11 cellular contexts compared by ENCODE assay signal in the genomic region with DNA sequence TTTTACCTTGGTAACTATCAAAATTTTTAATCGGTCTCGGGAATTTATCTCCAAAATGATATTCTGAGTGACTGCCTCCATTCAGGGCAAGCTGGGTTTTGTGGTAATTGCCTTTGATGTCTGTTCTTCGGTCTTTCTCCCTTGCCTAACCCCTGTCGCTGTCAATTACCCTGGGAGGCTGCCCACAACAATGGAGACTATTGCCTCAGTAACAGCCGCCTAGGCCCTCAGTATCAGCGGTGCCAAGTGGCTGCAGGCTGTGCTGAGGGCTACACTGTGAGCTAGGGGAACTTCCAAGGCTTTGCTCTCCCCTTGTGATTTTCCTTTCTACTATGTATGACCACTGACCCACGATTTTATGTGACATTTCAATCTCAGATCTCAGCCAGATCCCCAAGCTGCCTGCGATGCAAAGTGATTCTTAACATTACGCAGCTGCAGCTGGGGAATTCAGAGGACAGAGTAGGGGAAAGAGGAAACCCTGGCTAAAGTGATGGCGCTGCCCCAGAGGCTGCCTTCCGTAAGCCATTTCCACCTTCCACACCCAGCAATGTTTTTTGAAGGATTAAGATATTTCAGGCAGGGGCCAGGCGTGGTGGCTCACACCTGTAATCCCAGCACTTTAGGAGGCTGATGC. TPM values are rescaled to one million over a fixed set of nuclear protein-coding genes. Genes with fewer than 3 reads are reported as not detected.
DNase-seq lines count a peak whose midpoint lies in the region; ATAC-seq and TF ChIP-seq lines count a peak whose summit lies in the region.
"Had no signal": no experiment of that assay in that cellular context is flagged by ENCODE, and none has a peak within 500 bp of the region (broad histone marks: within the 10 kb centered on the region; RNA-seq: fewer than 3 reads in every experiment).

No MANE protein-coding gene starts in this region.

- H3K79me2 ChIP-seq in ACC112 (ENCODE audit: control insufficient read depth, insufficient read depth, low read length, unreplicated experiment) (no peaks in the 10 kb centered on the region), GM23338 (replicated peaks; ENCODE audit: insufficient read depth) (no peaks in the 10 kb centered on the region)

- H3K9me3 ChIP-seq in testis = no peaks in the 10 kb centered on the region

- no peak for TF ChIP-seq POLR2A in testis (IDR thresholded peaks at IDR 0.05)

- H3K4me3 ChIP-seq in ACC112 (ENCODE audit: low read depth, low read length) = no peak overlapping the region
- H3K4me3 ChIP-seq in GM23338 = 0 out of 2 replicates have a peak overlapping the region, but pooled peaks have one; percentile 9
- H3K4me3 ChIP-seq in testis = no peak overlapping the region

- peak overlapping the region; percentile 39 for H2AFZ ChIP-seq in ACC112 (ENCODE audit: low read length, unreplicated experiment)
- H2AFZ ChIP-seq in GM23338 = peak overlapping the region; percentile 80

- no peaks in the 10 kb centered on the region; the same call in 1 of the 2 replicates for H3F3A ChIP-seq in GM23338 (replicated peaks; ENCODE audit: low read depth)

- no peaks in the 10 kb centered on the region for H3K9me2 ChIP-seq in GM23338 (ENCODE audit: insufficient read depth)

- H3K27ac ChIP-seq in ACC112 (ENCODE audit: low read depth, low read length) = no peak overlapping the region
- H3K27ac ChIP-seq in GM23338 (ENCODE audit: low read depth) = 0 out of 2 replicates have a peak overlapping the region, but pooled peaks have one; percentile 41
- H3K27ac ChIP-seq in testis = no peak overlapping the region

- H3K27me3 Mint-ChIP-seq in GM23338 (ENCODE audit: insufficient read depth, low read depth, poor library complexity) (no peaks in the 10 kb centered on the region), WTC11 (ENCODE audit: low read depth) (no peaks in the 10 kb centered on the region)

- DNase-seq in GM23338 (ENCODE audit: low spot score) (peak; percentile 59), WTC11 (ENCODE audit: low spot score) (peak; percentile 30), iris pigment epithelial cell (ENCODE audit: low read depth) (peak; percentile 11), HEK293T (ENCODE audit: extremely low spot score) (no peak), HuH-7 (ENCODE audit: low spot score) (no peak), testis (no peak)
- DNase-seq: KBM-7 had no signal

- CTCF ChIA-PET in WTC11 (lab: Charles Lee) = interaction anchor here (0.6 to 1.2 kb wide), 2 partner anchors 27 to 766 kb away, joined by 3 read pairs; no protein-coding TSS in a partner anchor
- CTCF ChIA-PET in HEK293T (lab: Yijun Ruan, JAX) = no interaction called here

- H3K36me3 ChIP-seq in ACC112 (ENCODE audit: insufficient read depth, low read length) = no peaks in the 10 kb centered on the region
- H3K36me3 ChIP-seq in GM23338 (ENCODE audit: insufficient read depth) = no peaks in the 10 kb centered on the region
- H3K36me3 ChIP-seq in testis (ENCODE audit: low read depth, missing control alignments) = no peaks in the 10 kb centered on the region

- H3K4me1 ChIP-seq in ACC112 (ENCODE audit: control insufficient read depth, insufficient read depth, low read length, unreplicated experiment) = no peaks in the 10 kb centered on the region
- H3K4me1 ChIP-seq in GM23338 (ENCODE audit: insufficient read depth) = peaks cover 18% of the 10 kb centered on the region
- no peaks in the 10 kb centered on the region for H3K4me1 ChIP-seq in testis

- no peak for TF ChIP-seq CTCF in GM23338 (conservative IDR thresholded peaks at IDR 0.05; ENCODE audit: low read depth in 2 of 2)
- TF ChIP-seq CTCF in WTC11 (IDR thresholded peaks at IDR 0.05) = no peak
- no peak for TF ChIP-seq CTCF in testis (IDR thresholded peaks at IDR 0.05)

- POLR2A ChIA-PET in WTC11 (lab: Charles Lee) (no interaction called here), HEK293T (lab: Yijun Ruan, JAX) (no interaction called here)

- peak; percentile 95 for ATAC-seq in GM23338
- ATAC-seq in WTC11 = peak; percentile 94
- ATAC-seq in HG03135 (IDR thresholded peaks at IDR 0.05; ENCODE audit: unreplicated experiment) = no peak

- no peaks in the 10 kb centered on the region for H4K20me1 ChIP-seq in GM23338 (replicated peaks; ENCODE audit: insufficient read depth)

- H3K4me1 Mint-ChIP-seq in GM23338 = peaks cover 22% of the 10 kb centered on the region
- H3K4me1 Mint-ChIP-seq in WTC11 = peaks cover 33% of the 10 kb centered on the region

- intact Hi-C loops in testis (cut with DNase I; ENCODE audit: low total_unique reads) = no loop called here

- no peaks in the 10 kb centered on the region for H3K27me3 ChIP-seq in ACC112 (ENCODE audit: insufficient read depth, low read length)
- H3K27me3 ChIP-seq in GM23338 (ENCODE audit: insufficient read depth) = no peaks in the 10 kb centered on the region
- H3K27me3 ChIP-seq in testis = no peaks in the 10 kb centered on the region

- H3K27ac Mint-ChIP-seq in GM23338 = peak overlapping the region; percentile 32
- peak overlapping the region; percentile 79 for H3K27ac Mint-ChIP-seq in WTC11

- 37 to 55% methylated on average over 12 of the region's 12 CpGs for WGBS in testis, 2 donors

- no peaks in the 10 kb centered on the region for H3K36me3 Mint-ChIP-seq in GM23338 (ENCODE audit: low read depth)
- H3K36me3 Mint-ChIP-seq in WTC11 = no peaks in the 10 kb centered on the region

- H3K4me3 Mint-ChIP-seq in GM23338 = peak overlapping the region; percentile 9; the same call in 1 of the 3 replicates
- no peak overlapping the region for H3K4me3 Mint-ChIP-seq in WTC11

- peak overlapping the region; percentile 49 for H3K4me2 ChIP-seq in GM23338

- H3K9me3 Mint-ChIP-seq in GM23338 = no peaks in the 10 kb centered on the region
- H3K9me3 Mint-ChIP-seq in WTC11 = no peaks in the 10 kb centered on the region

TF ChIP-seq in GM23338, 12 proteins besides CTCF, POLR2A, EP300 and RAD21:
- TF ChIP-seq CREB1 (CRISPR knock-in tag; IDR thresholded peaks at IDR 0.05; ENCODE audit: low read depth) = no peak

TF ChIP-seq in WTC11, 78 proteins besides CTCF, POLR2A, EP300 and RAD21:
- no peak for TF ChIP-seq NFATC4 (CRISPR knock-in tag; IDR thresholded peaks at IDR 0.05)
- no peak for TF ChIP-seq SMAD3 (CRISPR knock-in tag; IDR thresholded peaks at IDR 0.05; ENCODE audit: borderline replicate concordance)

TF ChIP-seq in HEK293T, 16 proteins besides CTCF, POLR2A, EP300 and RAD21:
- TF ChIP-seq, protein P1, sequence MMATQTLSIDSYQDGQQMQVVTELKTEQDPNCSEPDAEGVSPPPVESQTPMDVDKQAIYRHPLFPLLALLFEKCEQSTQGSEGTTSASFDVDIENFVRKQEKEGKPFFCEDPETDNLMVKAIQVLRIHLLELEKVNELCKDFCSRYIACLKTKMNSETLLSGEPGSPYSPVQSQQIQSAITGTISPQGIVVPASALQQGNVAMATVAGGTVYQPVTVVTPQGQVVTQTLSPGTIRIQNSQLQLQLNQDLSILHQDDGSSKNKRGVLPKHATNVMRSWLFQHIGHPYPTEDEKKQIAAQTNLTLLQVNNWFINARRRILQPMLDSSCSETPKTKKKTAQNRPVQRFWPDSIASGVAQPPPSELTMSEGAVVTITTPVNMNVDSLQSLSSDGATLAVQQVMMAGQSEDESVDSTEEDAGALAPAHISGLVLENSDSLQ (IDR thresholded peaks at IDR 0.05) = no peak
- TF ChIP-seq TARDBP (IDR thresholded peaks at IDR 0.05) (no peak), NFRKB (IDR thresholded peaks at IDR 0.05) (no peak)
TF ChIP-seq in HEK293T: peak in this region for 0.

RNA-seq across cellular contexts. Expression of a gene that starts 36.2 kb away (rescaled TPM):
- 55.1 and 61.5 TPM in 2 replicates for total RNA-seq in GM23338 (2014; rRNA removed; shearing (Covaris generic))
- polyA plus RNA-seq in GM23338 (2016; fragmentation: Nextera tagmentation; extraction: Ambion mirVana) (34.2 and 44.7 TPM in 2 replicates), testis (ENCODE audit: insufficient read depth, low read depth, low replicate concordance) (10.7 TPM)
- total RNA-seq in WTC11 (2021) (73.9 to 76.4 TPM (median 75.1 TPM) in 3 replicates), testis (10 to 100 TPM; 50.2 to 58.2 TPM)

RNA-seq across cellular contexts. Expression of a gene that starts 50.0 kb away (rescaled TPM):
- 0.73 TPM in 1 of 2 replicates, not detected in the other for total RNA-seq in GM23338 (2014; rRNA removed; shearing (Covaris generic))
- 4.3 and 6.4 TPM in 2 replicates for polyA plus RNA-seq in GM23338 (2016; fragmentation: Nextera tagmentation; extraction: Ambion mirVana)
- total RNA-seq in WTC11 (2021) = 0.92 to 1.6 TPM (median 1.3 TPM) in 3 replicates
- total RNA-seq in testis = 100 to 1,000 TPM; 183 to 251 TPM
- 633 TPM for polyA plus RNA-seq in testis (ENCODE audit: insufficient read depth, low read depth, low replicate concordance)
- total RNA-seq: Daoy, lung microvascular endothelial cell had no signal

Comparison
In these comparisons a context has a peak if more than half of its experiments do, and no peak if none do; other contexts are left out.
1. DNase-seq: peak in GM23338 (single experiment), WTC11 (single experiment) and iris pigment epithelial cell (single experiment); none in HEK293T (single experiment), HuH-7 (single experiment) and testis (single experiment).
2. RNA of a gene that starts 50.0 kb away (total RNA-seq): 183 to 251 TPM in testis; 0.92 to 1.6 TPM in WTC11 and 0.73 TPM in GM23338; every median in the first group is over 10 times any median in the second.